Comparison of ENCODE assay signal across 1 cellular context in genomic region chr12:112584266-112584722, GRCh38.
TF ChIP-seq lines count a peak whose summit lies in the region.

No MANE protein-coding gene starts in this region.

TF ChIP-seq in K562, 482 proteins besides CTCF, POLR2A, EP300 and RAD21 (continued from another document):
- no peak for TF ChIP-seq HMG20B (CRISPR knock-in tag; IDR thresholded peaks at IDR 0.05)
- no peak for TF ChIP-seq ZFX (CRISPR knock-in tag; IDR thresholded peaks at IDR 0.05)
- 0 out of 2 replicates have a peak, but pooled peaks have one; percentile 45 for TF ChIP-seq CREB1 (IDR thresholded peaks at IDR 0.05)
- peak; percentile 65 for TF ChIP-seq CREB1 (CRISPR knock-in tag; IDR thresholded peaks at IDR 0.05)
- peak; percentile 69; the same call in 1 of the 2 replicates for TF ChIP-seq POLR2H (tag; IDR thresholded peaks at IDR 0.05; ENCODE audit: low read depth)
- no peak for TF ChIP-seq E2F4 (CRISPR knock-in tag; IDR thresholded peaks at IDR 0.05; ENCODE audit: low read depth)
- peak; percentile 23 for TF ChIP-seq TBP (optimal IDR thresholded peaks at IDR 0.05; ENCODE audit: low read depth, low read length)
- no peak for TF ChIP-seq UBTF (IDR thresholded peaks at IDR 0.05; ENCODE audit: borderline replicate concordance in 1 of 2, low read depth in 2 of 2, low read length in 2 of 2)
- TF ChIP-seq NFRKB (IDR thresholded peaks at IDR 0.05; ENCODE audit: low read depth), result no peak
- 0 out of 2 replicates have a peak, but pooled peaks have one; percentile 21 for TF ChIP-seq CBX1 (IDR thresholded peaks at IDR 0.05; ENCODE audit: low read depth)
- TF ChIP-seq DIDO1 (tag; IDR thresholded peaks at IDR 0.05; ENCODE audit: low read depth), result no peak
- peak; percentile 37; the same call in 1 of the 2 replicates for TF ChIP-seq PKNOX1 (IDR thresholded peaks at IDR 0.05)
- TF ChIP-seq CTCFL (IDR thresholded peaks at IDR 0.05; ENCODE audit: borderline replicate concordance, insufficient read depth, low read depth, low read length, poor library complexity, severe bottlenecking), result no peak
- TF ChIP-seq BCOR (IDR thresholded peaks at IDR 0.05), result no peak
- peak; percentile 61 for TF ChIP-seq GABPB1 (CRISPR knock-in tag; IDR thresholded peaks at IDR 0.05)
- TF ChIP-seq ASH1L (IDR thresholded peaks at IDR 0.05; ENCODE audit: borderline replicate concordance, low read depth, partially characterized antibody), result peak; percentile 58
- no peak for TF ChIP-seq ZC3H11A (IDR thresholded peaks at IDR 0.05; ENCODE audit: low read depth, low read length)
- TF ChIP-seq FOS (IDR thresholded peaks at IDR 0.05; ENCODE audit: extremely low read depth, insufficient read length), result peak; percentile 86
- TF ChIP-seq CBFA2T2 (conservative IDR thresholded peaks at IDR 0.05), result peak; percentile 29; the same call in 1 of the 2 replicates
- TF ChIP-seq ZNF695 (CRISPR knock-in tag; IDR thresholded peaks at IDR 0.05), result no peak
- no peak for TF ChIP-seq KAT8 (IDR thresholded peaks at IDR 0.05; ENCODE audit: low read depth)
- no peak for TF ChIP-seq TEAD4 (IDR thresholded peaks at IDR 0.05; ENCODE audit: low read length)
- TF ChIP-seq TEAD4 (CRISPR knock-in tag; IDR thresholded peaks at IDR 0.05; ENCODE audit: borderline replicate concordance), result no peak
- TF ChIP-seq RBM25 (IDR thresholded peaks at IDR 0.05; ENCODE audit: low read depth, low read length, severe bottlenecking), result peak; percentile 68
- TF ChIP-seq NRF1 (conservative IDR thresholded peaks at IDR 0.05 in 1 of 2, IDR thresholded peaks at IDR 0.05 in 1 of 2), result peak; percentile 63 to 74
- peak; percentile 87 for TF ChIP-seq C11orf30 (IDR thresholded peaks at IDR 0.05; ENCODE audit: low read depth)
- no peak for TF ChIP-seq OTX1 (CRISPR knock-in tag; IDR thresholded peaks at IDR 0.05)
- TF ChIP-seq TSC22D4 (tag; IDR thresholded peaks at IDR 0.05), result no peak
- TF ChIP-seq TCF7 (IDR thresholded peaks at IDR 0.05; ENCODE audit: borderline replicate concordance), result no peak
- TF ChIP-seq ZNF395 (CRISPR knock-in tag; IDR thresholded peaks at IDR 0.05), result no peak
- TF ChIP-seq RB1 (IDR thresholded peaks at IDR 0.05; ENCODE audit: low read depth), result no peak
- no peak for TF ChIP-seq WHSC1 (IDR thresholded peaks at IDR 0.05; ENCODE audit: low read length)
- no peak for TF ChIP-seq NELFE (IDR thresholded peaks at IDR 0.05; ENCODE audit: insufficient read depth, insufficient read length)
- no peak for TF ChIP-seq SLC30A9 (CRISPR knock-in tag; IDR thresholded peaks at IDR 0.05)
- TF ChIP-seq ZFP36 (IDR thresholded peaks at IDR 0.05; ENCODE audit: low read depth, low read length, partially characterized antibody), result no peak
- TF ChIP-seq L3MBTL2 (IDR thresholded peaks at IDR 0.05), result peak; percentile 69; the same call in 1 of the 2 replicates
- no peak for TF ChIP-seq ARNT (IDR thresholded peaks at IDR 0.05)
- TF ChIP-seq FOXO4 (CRISPR knock-in tag; IDR thresholded peaks at IDR 0.05), result no peak
- no peak for TF ChIP-seq ZBTB8A (IDR thresholded peaks at IDR 0.05; ENCODE audit: partially characterized antibody)
- no peak for TF ChIP-seq TRIM24 (IDR thresholded peaks at IDR 0.05)
